Comparison of ENCODE assay signal across 25 cellular contexts in the genomic region with DNA sequence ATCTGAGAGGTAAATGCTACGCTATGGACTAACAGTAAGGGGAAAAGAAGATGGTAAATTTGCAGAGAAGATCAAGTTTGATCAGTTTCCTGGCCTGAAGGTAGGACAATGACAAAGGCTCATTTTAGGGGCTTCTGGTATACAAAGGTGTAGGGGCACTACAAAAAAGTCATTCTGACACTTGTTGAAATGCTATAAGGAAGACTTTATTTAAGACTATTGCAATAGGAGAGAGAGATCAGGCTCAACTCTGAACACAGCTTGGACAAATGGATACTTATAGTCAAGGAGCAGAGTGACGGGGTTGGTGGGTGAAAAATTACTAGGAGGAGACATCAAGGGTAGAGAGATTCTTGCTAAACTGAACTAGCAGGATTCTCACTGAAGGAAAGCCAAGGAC.
"Had no signal": no experiment of that assay in that cellular context is flagged by ENCODE, and none has a peak within 500 bp of the region (broad histone marks: within the 10 kb centered on the region; RNA-seq: fewer than 3 reads in every experiment).

No MANE protein-coding gene starts in this region.

- H3K36me3 ChIP-seq: colonic mucosa, esophagus squamous epithelium, gastrocnemius medialis, heart right ventricle, left lung, lower lobe of right lung had no signal

- H3K4me1 ChIP-seq: colonic mucosa, esophagus squamous epithelium, gastrocnemius medialis, heart right ventricle, left lung, lower lobe of right lung had no signal

- H3K4me3 ChIP-seq: colonic mucosa, dorsolateral prefrontal cortex, esophagus squamous epithelium, gastrocnemius medialis, heart right ventricle, left lung, lower lobe of right lung, mucosa of descending colon had no signal

- H3K27ac Mint-ChIP-seq: endodermal cell, mesothelial cell of epicardium had no signal

- H3K4me1 Mint-ChIP-seq: mesothelial cell of epicardium had no signal

- H3K36me3 Mint-ChIP-seq: mesothelial cell of epicardium had no signal

- H3K4me3 Mint-ChIP-seq: effector memory CD8-positive, alpha-beta T cell; endodermal cell; mesothelial cell of epicardium; naive B cell had no signal

- DNase-seq: colonic mucosa; cortex of kidney; dermis blood vessel endothelial cell; dorsolateral prefrontal cortex; effector CD8-positive, alpha-beta T cell; effector memory CD8-positive, alpha-beta T cell; endodermal cell; erythroblast; esophagus squamous epithelium; foreskin fibroblast; foreskin melanocyte; gastrocnemius medialis; glutamatergic neuron; head of caudate nucleus; heart right ventricle; hippocampal formation; left cardiac atrium; left lung; left ventricle myocardium superior; lower lobe of right lung; mesenchymal stem cell; mucosa of descending colon; naive B cell had no signal

- H3K27ac ChIP-seq: colonic mucosa, dorsolateral prefrontal cortex, epithelial cell of prostate, esophagus squamous epithelium, gastrocnemius medialis, heart right ventricle, left lung, lower lobe of right lung had no signal

- H3K9me3 ChIP-seq: colonic mucosa, gastrocnemius medialis, mucosa of descending colon had no signal
